25 cellular contexts compared by ENCODE assay signal in the genomic region with DNA sequence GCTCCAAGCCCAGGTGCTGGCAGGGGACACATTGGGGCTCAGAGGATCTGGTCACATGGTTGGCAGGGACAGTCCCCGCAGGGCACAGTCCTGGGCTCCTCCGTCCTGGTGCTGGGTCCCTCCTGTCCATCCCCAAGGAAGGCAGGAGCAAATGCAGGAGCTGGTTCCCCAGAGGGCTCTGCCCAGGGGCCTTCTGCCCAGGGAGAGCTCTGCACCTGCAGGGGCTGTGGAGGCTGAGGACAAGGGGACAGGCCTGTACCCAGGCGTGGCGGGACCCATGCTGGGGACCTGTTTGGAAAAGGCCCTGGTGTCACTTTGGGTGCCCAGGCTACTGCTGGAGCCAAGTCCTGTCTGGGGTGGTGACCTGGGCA. TPM values are rescaled to one million over a fixed set of nuclear protein-coding genes. Genes with fewer than 3 reads are reported as not detected.
DNase-seq lines count a peak whose midpoint lies in the region; ATAC-seq lines count a peak whose summit lies in the region.
"Had no signal": no experiment of that assay in that cellular context is flagged by ENCODE, and none has a peak within 500 bp of the region (broad histone marks: within the 10 kb centered on the region; RNA-seq: fewer than 3 reads in every experiment).

No MANE protein-coding gene starts in this region.

- peaks cover 8% of the 10 kb centered on the region for H3K27me3 Mint-ChIP-seq in activated CD4-positive, alpha-beta T cell treated with anti-CD3 and anti-CD28 coated beads, Interleukin-2, amount 10 ng/mL, durations not matched to agents 24 days and 14 days
- peaks cover 4% of the 10 kb centered on the region for H3K27me3 Mint-ChIP-seq in activated CD4-positive, alpha-beta T cell treated with anti-CD3 and anti-CD28 coated beads, Interleukin-2, amount 10 ng/mL, durations not matched to agents 7 days and 5 days
- H3K27me3 Mint-ChIP-seq in stimulated activated naive CD8-positive, alpha-beta T cell treated with anti-CD3 and anti-CD28 coated beads, Interleukin-15, amount 100 ng/mL, for 72 hours: peaks cover 12% of the 10 kb centered on the region
- H3K27me3 Mint-ChIP-seq: B cell had no signal

- no peak overlapping the region for H3K27ac Mint-ChIP-seq in activated CD4-positive, alpha-beta T cell treated with anti-CD3 and anti-CD28 coated beads, Interleukin-2, amount 10 ng/mL, durations not matched to agents 24 days and 14 days
- H3K27ac Mint-ChIP-seq in activated CD4-positive, alpha-beta T cell treated with anti-CD3 and anti-CD28 coated beads, Interleukin-2, amount 10 ng/mL, durations not matched to agents 7 days and 5 days: no peak overlapping the region
- no peak overlapping the region for H3K27ac Mint-ChIP-seq in stimulated activated naive CD8-positive, alpha-beta T cell treated with anti-CD3 and anti-CD28 coated beads, Interleukin-15, amount 100 ng/mL, for 72 hours
- no peak overlapping the region for H3K27ac Mint-ChIP-seq in stimulated activated effector memory CD8-positive, alpha-beta T cell treated with anti-CD3 and anti-CD28 coated beads, Interleukin-12 subunit alpha, Interleukin-12 subunit beta, amount 100 ng/mL, for 72 hours
- H3K27ac Mint-ChIP-seq: B cell; CD8-positive, alpha-beta memory T cell had no signal

- H3K4me3 Mint-ChIP-seq in activated CD4-positive, alpha-beta T cell treated with anti-CD3 and anti-CD28 coated beads, Interleukin-2, amount 10 ng/mL, durations not matched to agents 24 days and 14 days: no peak overlapping the region
- H3K4me3 Mint-ChIP-seq in activated CD4-positive, alpha-beta T cell treated with anti-CD3 and anti-CD28 coated beads, Interleukin-2, amount 10 ng/mL, durations not matched to agents 7 days and 5 days: no peak overlapping the region
- no peak overlapping the region for H3K4me3 Mint-ChIP-seq in stimulated activated naive CD8-positive, alpha-beta T cell treated with anti-CD3 and anti-CD28 coated beads, Interleukin-15, amount 100 ng/mL, for 72 hours
- no peak overlapping the region for H3K4me3 Mint-ChIP-seq in stimulated activated effector memory CD8-positive, alpha-beta T cell treated with anti-CD3 and anti-CD28 coated beads, Interleukin-12 subunit alpha, Interleukin-12 subunit beta, amount 100 ng/mL, for 72 hours
- H3K4me3 Mint-ChIP-seq: B cell; CD8-positive, alpha-beta memory T cell had no signal

- CTCF ChIA-PET in activated CD4-positive, alpha-beta T cell treated with anti-CD3 and anti-CD28 coated beads, Interleukin-2, amount 10 ng/mL, durations not matched to agents 7 days and 5 days (lab: Charles Lee): no interaction called here

- intact Hi-C loops in activated CD4-positive, alpha-beta T cell treated with anti-CD3 and anti-CD28 coated beads, Interleukin-2, amount 10 ng/mL, durations not matched to agents 24 days and 14 days (cut with micrococcal nuclease): no loop called here

- POLR2A ChIA-PET in activated CD4-positive, alpha-beta T cell treated with anti-CD3 and anti-CD28 coated beads, Interleukin-2, amount 10 ng/mL, durations not matched to agents 7 days and 5 days (lab: Charles Lee): no interaction called here

- H3K36me3 Mint-ChIP-seq in activated CD4-positive, alpha-beta T cell treated with anti-CD3 and anti-CD28 coated beads, Interleukin-2, amount 10 ng/mL, durations not matched to agents 24 days and 14 days (ENCODE audit: low read depth): no peaks in the 10 kb centered on the region
- H3K36me3 Mint-ChIP-seq in activated CD4-positive, alpha-beta T cell treated with anti-CD3 and anti-CD28 coated beads, Interleukin-2, amount 10 ng/mL, durations not matched to agents 7 days and 5 days (ENCODE audit: low read depth): peaks cover 1% of the 10 kb centered on the region
- no peaks in the 10 kb centered on the region for H3K36me3 Mint-ChIP-seq in stimulated activated effector memory CD8-positive, alpha-beta T cell treated with anti-CD3 and anti-CD28 coated beads, Interleukin-12 subunit alpha, Interleukin-12 subunit beta, amount 100 ng/mL, for 72 hours
- H3K36me3 Mint-ChIP-seq: CD8-positive, alpha-beta memory T cell had no signal

- ATAC-seq in stimulated activated naive CD8-positive, alpha-beta T cell treated with anti-CD3 and anti-CD28 coated beads, Interleukin-15, amount 100 ng/mL, for 72 hours: peak; percentile 22
- ATAC-seq in stimulated activated naive CD8-positive, alpha-beta T cell treated with anti-CD3 and anti-CD28 coated beads, Interleukin-15, Interleukin-2, amounts not matched to agents 100 U/mL and 50 U/mL, for 24 hours: no peak
- peak; percentile 17 for ATAC-seq in stimulated activated effector memory CD8-positive, alpha-beta T cell treated with anti-CD3 and anti-CD28 coated beads, Interleukin-12 subunit alpha, Interleukin-12 subunit beta, amount 100 ng/mL, for 72 hours
- ATAC-seq: GM12878, Panc1 had no signal

- DNase-seq in activated CD4-positive, alpha-beta T cell treated with anti-CD3 and anti-CD28 coated beads, Interleukin-2, amount 10 ng/mL, durations not matched to agents 24 days and 14 days: peak; percentile 40
- DNase-seq in activated CD4-positive, alpha-beta T cell treated with anti-CD3 and anti-CD28 coated beads, Interleukin-2, amount 10 ng/mL, durations not matched to agents 7 days and 5 days: no peak
- no peak for DNase-seq in stimulated activated naive CD8-positive, alpha-beta T cell treated with anti-CD3 and anti-CD28 coated beads, Interleukin-15, amount 100 ng/mL, for 72 hours
- no peak for DNase-seq in stimulated activated naive CD8-positive, alpha-beta T cell treated with anti-CD3 and anti-CD28 coated beads, Interleukin-15, Interleukin-2, amounts not matched to agents 100 U/mL and 50 U/mL, for 24 hours
- DNase-seq in stimulated activated effector memory CD8-positive, alpha-beta T cell treated with anti-CD3 and anti-CD28 coated beads, Interleukin-12 subunit alpha, Interleukin-12 subunit beta, amount 100 ng/mL, for 72 hours (ENCODE audit: low spot score in 2 of 2): no peak
- no peak for DNase-seq in CD1c-positive myeloid dendritic cell (ENCODE audit: extremely low spot score)
- no peak for DNase-seq in effector CD4-positive, alpha-beta T cell
- DNase-seq: CD8-positive, alpha-beta memory T cell; DMS 273 treated with DMSO at 0.1 percent for 48 hours; DMS79; EL; GDM1; HCEC 1CT; NCI-H1092; NCI-H1417 treated with DMSO at 0.1 percent for 48 hours; NCI-H1694 treated with DMSO at 0.1 percent for 48 hours; NCI-H2081; NCI-H226; NCI-H510A; NCI-H69; SHP77 had no signal

- H3K9me3 Mint-ChIP-seq in activated CD4-positive, alpha-beta T cell treated with anti-CD3 and anti-CD28 coated beads, Interleukin-2, amount 10 ng/mL, durations not matched to agents 24 days and 14 days: no peaks in the 10 kb centered on the region
- no peaks in the 10 kb centered on the region for H3K9me3 Mint-ChIP-seq in activated CD4-positive, alpha-beta T cell treated with anti-CD3 and anti-CD28 coated beads, Interleukin-2, amount 10 ng/mL, durations not matched to agents 7 days and 5 days
- peaks cover 0 to 4% of the 10 kb centered on the region in 2 donors for H3K9me3 Mint-ChIP-seq in stimulated activated naive CD8-positive, alpha-beta T cell treated with anti-CD3 and anti-CD28 coated beads, Interleukin-15, amount 100 ng/mL, for 72 hours
- no peaks in the 10 kb centered on the region for H3K9me3 Mint-ChIP-seq in stimulated activated effector memory CD8-positive, alpha-beta T cell treated with anti-CD3 and anti-CD28 coated beads, Interleukin-12 subunit alpha, Interleukin-12 subunit beta, amount 100 ng/mL, for 72 hours

- no peaks in the 10 kb centered on the region for H3K4me1 Mint-ChIP-seq in activated CD4-positive, alpha-beta T cell treated with anti-CD3 and anti-CD28 coated beads, Interleukin-2, amount 10 ng/mL, durations not matched to agents 24 days and 14 days
- H3K4me1 Mint-ChIP-seq in activated CD4-positive, alpha-beta T cell treated with anti-CD3 and anti-CD28 coated beads, Interleukin-2, amount 10 ng/mL, durations not matched to agents 7 days and 5 days: no peaks in the 10 kb centered on the region
- no peaks in the 10 kb centered on the region for H3K4me1 Mint-ChIP-seq in stimulated activated naive CD8-positive, alpha-beta T cell treated with anti-CD3 and anti-CD28 coated beads, Interleukin-15, amount 100 ng/mL, for 72 hours
- no peaks in the 10 kb centered on the region for H3K4me1 Mint-ChIP-seq in stimulated activated effector memory CD8-positive, alpha-beta T cell treated with anti-CD3 and anti-CD28 coated beads, Interleukin-12 subunit alpha, Interleukin-12 subunit beta, amount 100 ng/mL, for 72 hours
- H3K4me1 Mint-ChIP-seq: B cell; CD8-positive, alpha-beta memory T cell had no signal

RNA-seq across cellular contexts. Expression of a gene that starts 7.2 kb away (rescaled TPM):
- not detected in 2 replicates for total RNA-seq in activated CD4-positive, alpha-beta T cell treated with anti-CD3 and anti-CD28 coated beads, Interleukin-2, amount 10 ng/mL, durations not matched to agents 24 days and 14 days
- total RNA-seq in activated CD4-positive, alpha-beta T cell treated with anti-CD3 and anti-CD28 coated beads, Interleukin-2, amount 10 ng/mL, durations not matched to agents 7 days and 5 days: not detected
- total RNA-seq: B cell; CD8-positive, alpha-beta memory T cell; GM12878 had no signal

RNA-seq across cellular contexts. Expression of a gene that starts 27.9 kb away (rescaled TPM):
- total RNA-seq in activated CD4-positive, alpha-beta T cell treated with anti-CD3 and anti-CD28 coated beads, Interleukin-2, amount 10 ng/mL, durations not matched to agents 24 days and 14 days: not detected in 2 replicates
- total RNA-seq in activated CD4-positive, alpha-beta T cell treated with anti-CD3 and anti-CD28 coated beads, Interleukin-2, amount 10 ng/mL, durations not matched to agents 7 days and 5 days: not detected
- total RNA-seq: B cell; CD8-positive, alpha-beta memory T cell; GM12878; H1 had no signal
